8 cellular contexts compared by ENCODE assay signal in the genomic region with DNA sequence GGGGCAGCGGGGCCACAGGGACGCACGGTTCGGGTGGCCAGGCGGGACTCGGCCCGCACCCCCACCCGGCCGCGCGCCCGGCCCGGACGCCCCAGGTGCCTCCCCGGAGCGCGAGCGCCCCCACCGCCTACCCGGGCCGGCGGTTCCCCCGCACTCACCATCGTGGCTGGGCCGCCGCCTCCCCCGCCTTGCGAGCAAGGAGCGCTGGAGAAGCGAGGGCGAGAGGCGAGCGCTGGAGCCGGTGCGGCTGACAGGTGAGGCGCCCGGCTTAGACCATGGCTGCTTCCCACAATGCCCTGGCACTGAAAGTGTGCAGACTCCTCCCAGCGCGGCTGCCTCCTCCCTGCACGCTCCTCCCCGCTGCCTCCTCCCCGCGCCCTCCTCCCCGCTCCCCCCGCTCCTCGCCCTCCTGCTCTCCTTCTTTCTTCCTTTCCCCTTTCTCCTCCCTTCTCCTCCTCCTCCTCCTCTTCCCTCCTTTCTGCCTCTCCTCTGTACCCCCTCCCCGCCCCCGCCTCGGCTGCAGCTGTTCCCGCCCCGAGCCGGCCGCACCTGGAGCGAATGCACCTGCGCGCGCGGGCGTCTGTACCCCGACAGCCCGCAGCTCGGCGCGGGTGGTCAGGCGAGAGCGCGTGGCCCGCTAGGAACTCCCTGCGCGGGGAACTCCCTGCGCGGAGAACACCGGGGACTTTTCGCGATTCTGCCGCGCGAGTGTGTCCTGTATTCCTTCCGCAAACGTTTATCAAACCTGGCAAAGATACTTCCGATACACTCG. TPM values are rescaled to one million over a fixed set of nuclear protein-coding genes. Genes with fewer than 3 reads are reported as not detected.
DNase-seq lines count a peak whose midpoint lies in the region; ATAC-seq and TF ChIP-seq lines count a peak whose summit lies in the region.

TSS of gene AP1S3 (minus strand) at position 293 of the 772 bp plus-strand sequence. CDS start at position 161, 132 bp downstream.

- no peaks in the 10 kb centered on the region for H3K27me3 ChIP-seq in foreskin keratinocyte
- H3K27me3 ChIP-seq in thoracic aorta (replicated peaks; ENCODE audit: insufficient read depth) = no peaks in the 10 kb centered on the region

- peak within 1 kb of the TSS; percentile 94 for H3K4me3 ChIP-seq in thoracic aorta

- H3K9me3 ChIP-seq in thoracic aorta = no peaks in the 10 kb centered on the region

- TF ChIP-seq CTCF in RWPE1 (conservative IDR thresholded peaks at IDR 0.05; ENCODE audit: low read depth) (no peak; the same call in 1 of the 2 replicates), foreskin keratinocyte (conservative IDR thresholded peaks at IDR 0.05) (peak; percentile 37), thoracic aorta (IDR thresholded peaks at IDR 0.05) (no peak)

- H3K36me3 ChIP-seq in thoracic aorta = no peaks in the 10 kb centered on the region

- CTCF ChIA-PET in RWPE1 (lab: Yijun Ruan, JAX) = interaction anchor here (0.9 kb wide), 1 partner anchor 38 kb away, joined by 3 read pairs; no protein-coding TSS in a partner anchor

- DNase-seq in EH (ENCODE audit: low read depth) (peak; percentile 60), KBM-7 (peak; percentile 66), RWPE1 (ENCODE audit: low spot score) (peak; percentile 89), foreskin keratinocyte (peak; percentile 51 to 71), nucleus accumbens (lab: John Stamatoyannopoulos, UW) (peak in 52 of 56 donors; percentile 2 to 86 (median 46)), thoracic aorta (ENCODE audit: low spot score) (no peak)
- DNase-seq in activated effector memory CD4-positive, alpha-beta T cell treated with Interleukin-2 at 50 U/mL for 16 hours = peak; percentile 53

- POLR2A ChIA-PET in RWPE1 (lab: Yijun Ruan, JAX; ENCODE audit: low non-redundant PET) = interaction anchor here (0.6 kb wide), 1 partner anchor 126 kb away, joined by 3 read pairs; no protein-coding TSS in a partner anchor

- in situ Hi-C loops in KBM-7 (cut with MboI; ENCODE audit: low pct_unique_long_range_greater_than_20kb, low sequenced_read_pairs) = no loop called here

- H3K4me1 ChIP-seq in foreskin keratinocyte (peaks cover 6% of the 10 kb centered on the region), thoracic aorta (ENCODE audit: control insufficient read depth in 1 of 2, low read depth in 2 of 2) (peaks cover 8% of the 10 kb centered on the region in 2 donors)

- peak; percentile 69 for ATAC-seq in GM21717 (IDR thresholded peaks at IDR 0.05; ENCODE audit: unreplicated experiment)
- ATAC-seq in foreskin keratinocyte = peak; percentile 95
- ATAC-seq in thoracic aorta (ENCODE audit: insufficient number of reproducible peaks, low FRiP score, low read depth) = peak; percentile 74

- peak within 1 kb of the TSS; percentile 70 for H3K27ac ChIP-seq in RWPE1
- peak within 1 kb of the TSS; percentile 40 for H3K27ac ChIP-seq in foreskin keratinocyte
- peak within 1 kb of the TSS in 1 of 2 donors; percentile 60 for H3K27ac ChIP-seq in thoracic aorta

RNA-seq across cellular contexts. Expression of gene AP1S3, which starts in this region (rescaled TPM):
- total RNA-seq in foreskin keratinocyte = 19.2 and 30.9 TPM in 2 replicates
- polyA plus RNA-seq in foreskin keratinocyte = 2.5 and 4.9 TPM in 2 replicates
- total RNA-seq in thoracic aorta = 1 to 10 TPM in 1 of 2 donors, under 1 TPM in 1; 0.95 to 3.0 TPM
